Comparison of ENCODE assay signal across 8 cellular contexts in the genomic region with DNA sequence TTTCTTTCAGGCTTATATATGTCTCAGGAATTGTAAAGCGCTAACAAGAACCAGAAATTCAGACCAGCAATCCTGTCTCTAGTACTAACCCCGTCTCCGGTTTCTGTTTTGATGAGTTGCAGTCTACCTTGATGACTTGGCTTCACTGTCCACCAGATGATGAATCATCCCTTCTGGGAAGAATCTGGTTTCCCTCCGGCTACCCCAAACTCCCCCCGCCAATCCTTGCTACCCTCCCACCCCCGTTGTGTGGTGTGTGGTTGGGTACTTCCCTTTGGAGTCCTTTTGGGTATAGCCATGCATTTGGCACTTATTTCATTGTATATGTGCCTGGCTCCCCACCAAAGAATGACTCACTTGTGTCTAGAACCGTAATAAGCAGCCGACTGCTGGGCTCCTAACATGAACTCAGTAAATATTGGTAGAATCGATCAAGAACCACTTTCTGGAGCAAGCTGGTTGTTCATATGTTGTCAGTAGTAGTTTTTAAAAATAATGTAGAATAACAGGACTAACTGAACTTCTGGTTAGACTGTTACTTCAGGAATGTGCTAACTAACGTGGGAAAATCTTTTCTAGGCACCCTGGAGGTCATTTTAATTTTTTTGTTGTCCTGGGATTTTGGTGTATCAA. TPM values are rescaled to one million over a fixed set of nuclear protein-coding genes. Genes with fewer than 3 reads are reported as not detected.
DNase-seq lines count a peak whose midpoint lies in the region; ATAC-seq, FAIRE-seq and TF ChIP-seq lines count a peak whose summit lies in the region.

No MANE protein-coding gene starts in this region.

- H3K9me3 ChIP-seq in heart right ventricle (no peaks in the 10 kb centered on the region), SJSA1 (replicated peaks) (no peaks in the 10 kb centered on the region), gastroesophageal sphincter (no peaks in the 10 kb centered on the region), tibial nerve (no peaks in the 10 kb centered on the region)
- H3K9me3 ChIP-seq in CD8-positive, alpha-beta memory T cell (ENCODE audit: low read length) = no peaks in the 10 kb centered on the region

- TF ChIP-seq POLR2A in gastroesophageal sphincter (IDR thresholded peaks at IDR 0.05) (no peak), tibial nerve (IDR thresholded peaks at IDR 0.05) (no peak)

- TF ChIP-seq CTCF in heart right ventricle (IDR thresholded peaks at IDR 0.05) = no peak
- no peak for TF ChIP-seq CTCF in gastroesophageal sphincter (IDR thresholded peaks at IDR 0.05)
- TF ChIP-seq CTCF in tibial nerve (IDR thresholded peaks at IDR 0.05) = no peak

- H3K27ac Mint-ChIP-seq in CD8-positive, alpha-beta memory T cell = no peak overlapping the region

- DNase-seq in heart right ventricle (no peak), left ventricle myocardium superior (no peak), SJSA1 (ENCODE audit: low read depth in 1 of 2, low spot score in 2 of 2) (peak; percentile 96 to 99), tibial nerve (ENCODE audit: low spot score in 2 of 2) (peak in 1 of 2 donors; percentile 34), NCI-H146 treated with DMSO at 0.1 percent for 48 hours (lab: John Stamatoyannopoulos, UW; ENCODE audit: unreplicated experiment) (no peak), frontal cortex (ENCODE audit: low spot score in 2 of 2) (no peak)
- no peak for DNase-seq in CD8-positive, alpha-beta memory T cell

- peaks cover 0 to 3% (median 0%) of the 10 kb centered on the region in 3 donors for H3K36me3 Mint-ChIP-seq in CD8-positive, alpha-beta memory T cell

- no peaks in the 10 kb centered on the region for H3K4me1 Mint-ChIP-seq in CD8-positive, alpha-beta memory T cell

- H3K4me3 ChIP-seq in heart right ventricle (no peak overlapping the region), SJSA1 (no peak overlapping the region), gastroesophageal sphincter (no peak overlapping the region), tibial nerve (no peak overlapping the region)
- H3K4me3 ChIP-seq in CD8-positive, alpha-beta memory T cell (ENCODE audit: low read length) = no peak overlapping the region

- CTCF ChIA-PET in CD8-positive, alpha-beta memory T cell (lab: Charles Lee) = no interaction called here

- no peak for TF ChIP-seq EP300 in gastroesophageal sphincter (IDR thresholded peaks at IDR 0.05)
- peak in 1 of 2 donors; percentile 26 for TF ChIP-seq EP300 in tibial nerve (IDR thresholded peaks at IDR 0.05)

- H3K27me3 ChIP-seq in heart right ventricle (no peaks in the 10 kb centered on the region), SJSA1 (replicated peaks) (no peaks in the 10 kb centered on the region), gastroesophageal sphincter (no peaks in the 10 kb centered on the region), tibial nerve (no peaks in the 10 kb centered on the region)
- H3K27me3 ChIP-seq in CD8-positive, alpha-beta memory T cell (ENCODE audit: insufficient read depth, low read length, poor library complexity, severe bottlenecking) = no peaks in the 10 kb centered on the region

- ATAC-seq in heart right ventricle = peak in 6 of 8 donors; percentile 7 to 51 (median 21)
- ATAC-seq in left ventricle myocardium superior = no peak
- ATAC-seq in gastroesophageal sphincter = no peak

- H3K27ac ChIP-seq in heart right ventricle (peak overlapping the region in 9 of 10 donors; percentile 10 to 88 (median 67)), SJSA1 (peak overlapping the region; percentile 97), gastroesophageal sphincter (peak overlapping the region in 3 of 4 donors; percentile 3 to 53 (median 51)), tibial nerve (peak overlapping the region; percentile 5 to 82 (median 62))
- no peak overlapping the region for H3K27ac ChIP-seq in CD8-positive, alpha-beta memory T cell (ENCODE audit: low read depth, low read length)

- H3K27me3 Mint-ChIP-seq in CD8-positive, alpha-beta memory T cell = peaks cover 0 to 5% of the 10 kb centered on the region in 2 donors

- POLR2A ChIA-PET in CD8-positive, alpha-beta memory T cell (lab: Charles Lee) = no interaction called here

- FAIRE-seq in frontal cortex (lab: Jason Lieb, UNC) = no peak

- intact Hi-C loops in heart right ventricle (cut with DNase I) (loop anchor here in 3 of 10 donors (5.0 to 10.0 kb wide), 3 partner anchors 37 to 46 kb away; no protein-coding TSS in a partner anchor), left ventricle myocardium superior (cut with micrococcal nuclease) (no loop called here)

- H3K9me3 Mint-ChIP-seq in CD8-positive, alpha-beta memory T cell = no peaks in the 10 kb centered on the region

- no peak overlapping the region for H3K4me3 Mint-ChIP-seq in CD8-positive, alpha-beta memory T cell

- H3K36me3 ChIP-seq in heart right ventricle (no peaks in the 10 kb centered on the region), SJSA1 (no peaks in the 10 kb centered on the region), gastroesophageal sphincter (no peaks in the 10 kb centered on the region), tibial nerve (no peaks in the 10 kb centered on the region)
- H3K36me3 ChIP-seq in CD8-positive, alpha-beta memory T cell (ENCODE audit: insufficient read depth, low read length) = no peaks in the 10 kb centered on the region

- WGBS in heart right ventricle, 2 donors = 65 to 72% methylated on average over 10 of the region's 10 CpGs
- WGBS in gastroesophageal sphincter (ENCODE audit: low coverage in 1 of 2), 2 donors = 34% methylated on average over 8 to 10 of the region's 10 CpGs
- 46 to 58% methylated on average over 10 of the region's 10 CpGs for WGBS in tibial nerve, 2 donors

- H3K4me1 ChIP-seq in heart right ventricle (peaks cover 5 to 90% (median 41%) of the 10 kb centered on the region in 9 donors), SJSA1 (replicated peaks) (peaks cover 66% of the 10 kb centered on the region), gastroesophageal sphincter (peaks cover 8 to 72% (median 14%) of the 10 kb centered on the region in 3 donors), tibial nerve (peaks cover 0 to 68% (median 7%) of the 10 kb centered on the region in 4 donors)
- H3K4me1 ChIP-seq in CD8-positive, alpha-beta memory T cell (ENCODE audit: insufficient read depth, low read length) = no peaks in the 10 kb centered on the region

RNA-seq across cellular contexts. Expression of a gene that starts 8.3 kb away (rescaled TPM):
- total RNA-seq in heart right ventricle (100 to 1,000 TPM in 1 of 10 donors, 10 to 100 TPM in 9; 29.6 to 137 (median 46.2) TPM), left ventricle myocardium superior (47.6 TPM), gastroesophageal sphincter (100 to 1,000 TPM in 3 of 4 donors, 10 to 100 TPM in 1; 29.0 to 159 (median 112) TPM), tibial nerve (100 to 1,000 TPM; 158 to 291 (median 212) TPM), frontal cortex (4.9 TPM)
- polyA plus RNA-seq in heart right ventricle = 10 to 100 TPM; 65.5 to 69.9 TPM
- 172 and 185 TPM in 2 replicates for total RNA-seq in SJSA1 (2014; rRNA removed; shearing (Covaris generic))
- 1 to 10 TPM; 8.8 to 9.2 TPM for total RNA-seq in CD8-positive, alpha-beta memory T cell
- polyA plus RNA-seq in CD8-positive, alpha-beta memory T cell = 4.9 TPM

Comparison
In these comparisons a context has a peak if more than half of its experiments do, and no peak if none do; other contexts are left out.
1. ATAC-seq: peak in heart right ventricle (6 of 8); none in left ventricle myocardium superior (single experiment) and gastroesophageal sphincter (single experiment).
2. DNase-seq: peak in SJSA1 (2 of 2); none in heart right ventricle (0 of 2), left ventricle myocardium superior (single experiment), NCI-H146 treated with DMSO at 0.1 percent for 48 hours (single experiment), frontal cortex (0 of 2) and CD8-positive, alpha-beta memory T cell (0 of 5).